ENCODE assay signal across 14 cellular contexts in genomic region chr15:90789496-90789895, GRCh38.
"Had no signal": no experiment of that assay in that cellular context is flagged by ENCODE, and none has a peak within 500 bp of the region (broad histone marks: within the 10 kb centered on the region; RNA-seq: fewer than 3 reads in every experiment).

No MANE protein-coding gene starts in this region.

- H3K9me3 Mint-ChIP-seq: activated naive CD4-positive, alpha-beta T cell treated with anti-CD3 and anti-CD28 coated beads for 36 hours; activated naive CD8-positive, alpha-beta T cell treated with anti-CD3 and anti-CD28 coated beads, Interleukin-2, amount 50 U/mL, for 24 hours; activated T-helper 2 cell treated with anti-CD3 and anti-CD28 coated beads, Interferon-gamma antibody, Interleukin-2, Interleukin-4, amounts not matched to agents 10 μg/mL and 5 μg/mL and 100 μg/mL, durations not matched to agents 14 hours and 24 hours and 36 hours; memory B cell; natural killer cell treated with Interleukin-12 subunit alpha and Interleukin-12 subunit beta and Interleukin-15 and Interleukin-18, amount 100 ng/mL, for 72 hours had no signal

- DNase-seq: activated CD4-positive, alpha-beta T cell treated with anti-CD3 and anti-CD28 coated beads, Interleukin-2, amount 50 U/mL, for 1 hour; activated CD8-positive, alpha-beta memory T cell treated with anti-CD3 and anti-CD28 coated beads for 24 hours; activated naive CD4-positive, alpha-beta T cell treated with anti-CD3 and anti-CD28 coated beads for 36 hours; activated naive CD8-positive, alpha-beta T cell treated with anti-CD3 and anti-CD28 coated beads, Interleukin-2, amount 50 U/mL, for 24 hours; activated T-cell treated with anti-CD3 and anti-CD28 coated beads for 4 hours; colonic mucosa; left ventricle myocardium superior; stimulated activated naive CD8-positive, alpha-beta T cell treated with anti-CD3 and anti-CD28 coated beads, Interleukin-15, Interleukin-2, amounts not matched to agents 100 U/mL and 50 U/mL, for 24 hours; T-helper 9 cell had no signal

- H3K9me3 ChIP-seq: colonic mucosa had no signal

- H3K4me3 Mint-ChIP-seq: activated naive CD4-positive, alpha-beta T cell treated with anti-CD3 and anti-CD28 coated beads for 36 hours; activated naive CD8-positive, alpha-beta T cell treated with anti-CD3 and anti-CD28 coated beads, Interleukin-2, amount 50 U/mL, for 24 hours; memory B cell; natural killer cell treated with Interleukin-12 subunit alpha and Interleukin-12 subunit beta and Interleukin-15 and Interleukin-18, amount 100 ng/mL, for 72 hours had no signal

- H3K4me3 ChIP-seq: colonic mucosa had no signal

- H3K36me3 ChIP-seq: colonic mucosa had no signal

- H3K27ac ChIP-seq: colonic mucosa had no signal

- H3K27ac Mint-ChIP-seq: activated naive CD4-positive, alpha-beta T cell treated with anti-CD3 and anti-CD28 coated beads for 36 hours; activated naive CD8-positive, alpha-beta T cell treated with anti-CD3 and anti-CD28 coated beads, Interleukin-2, amount 50 U/mL, for 24 hours; memory B cell; natural killer cell treated with Interleukin-12 subunit alpha and Interleukin-12 subunit beta and Interleukin-15 and Interleukin-18, amount 100 ng/mL, for 72 hours had no signal

- H3K4me1 ChIP-seq: colonic mucosa had no signal

- ATAC-seq: activated CD4-positive, CD25-positive, alpha-beta regulatory T cell treated with anti-CD3 and anti-CD28 coated beads, Interleukin-2, amount 50 U/mL, for 24 hours; activated naive CD8-positive, alpha-beta T cell treated with anti-CD3 and anti-CD28 coated beads, Interleukin-2, amount 50 U/mL, for 24 hours; natural killer cell treated with Interleukin-12 subunit alpha and Interleukin-12 subunit beta and Interleukin-15 and Interleukin-18, amount 100 ng/mL, for 72 hours; stimulated activated naive CD8-positive, alpha-beta T cell treated with anti-CD3 and anti-CD28 coated beads, Interleukin-15, Interleukin-2, amounts not matched to agents 100 U/mL and 50 U/mL, for 24 hours had no signal

- FAIRE-seq: keratinocyte had no signal

- H3K27me3 Mint-ChIP-seq: activated naive CD8-positive, alpha-beta T cell treated with anti-CD3 and anti-CD28 coated beads, Interleukin-2, amount 50 U/mL, for 24 hours; memory B cell; natural killer cell treated with Interleukin-12 subunit alpha and Interleukin-12 subunit beta and Interleukin-15 and Interleukin-18, amount 100 ng/mL, for 72 hours had no signal

- H3K27me3 ChIP-seq: colonic mucosa had no signal
